28 cellular contexts compared by ENCODE assay signal in the genomic region with DNA sequence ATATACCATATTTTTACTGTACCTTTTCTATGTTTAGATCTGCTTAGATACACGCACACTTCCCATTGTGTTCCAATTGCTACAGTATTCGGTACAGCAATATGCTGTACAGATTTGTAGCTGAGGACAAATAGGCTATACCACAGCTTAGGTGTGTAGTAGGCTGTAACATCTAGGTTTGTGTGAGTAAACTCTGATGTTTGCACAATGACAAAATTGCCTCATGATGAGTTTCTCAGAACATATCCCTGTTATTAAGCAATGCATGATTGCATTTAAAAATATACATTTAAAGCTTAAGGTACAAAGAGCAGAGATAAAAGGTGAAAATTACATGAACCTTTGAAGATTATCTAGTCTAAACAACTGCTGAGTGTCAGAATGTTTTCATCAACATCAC.
"Had no signal": no experiment of that assay in that cellular context is flagged by ENCODE, and none has a peak within 500 bp of the region (broad histone marks: within the 10 kb centered on the region; RNA-seq: fewer than 3 reads in every experiment).

No MANE protein-coding gene starts in this region.

- ATAC-seq: activated CD4-positive, CD25-positive, alpha-beta regulatory T cell treated with anti-CD3 and anti-CD28 coated beads, Interleukin-2, amount 50 U/mL, for 24 hours; activated CD8-positive, alpha-beta T cell treated with anti-CD3 and anti-CD28 coated beads for 36 hours; activated T-cell treated with anti-CD3 and anti-CD28 coated beads, Interleukin-2, amount 50 U/mL, for 4 hours; activated T-helper 17 cell treated with anti-CD3 and anti-CD28 coated beads, Interleukin-2, amount 50 U/mL, for 72 hours; body of pancreas; foreskin keratinocyte; gastrocnemius medialis; heart left ventricle had no signal

- H3K4me3 ChIP-seq: body of pancreas, coronary artery, dorsolateral prefrontal cortex, esophagus muscularis mucosa, gastrocnemius medialis, heart left ventricle had no signal

- DNase-seq: activated B cell treated with CpG ODN at 0.5 μM for 24 hours; activated CD4-positive, alpha-beta T cell treated with anti-CD3 and anti-CD28 coated beads for 48 hours; activated CD4-positive, alpha-beta T cell treated with anti-CD3 and anti-CD28 coated beads, Interleukin-2, amount 50 U/mL, for 1 hour; activated CD4-positive, alpha-beta T cell treated with anti-CD3 and anti-CD28 coated beads, Interleukin-2, amount 50 U/mL, for 48 hours; activated CD8-positive, alpha-beta memory T cell treated with anti-CD3 and anti-CD28 coated beads for 24 hours; activated CD8-positive, alpha-beta T cell treated with anti-CD3 and anti-CD28 coated beads for 36 hours; activated effector memory CD4-positive, alpha-beta T cell treated with Interleukin-2 at 50 U/mL for 16 hours; activated gamma-delta T cell treated with Interleukin-2 at 50 U/mL for 16 hours; activated naive CD4-positive, alpha-beta T cell treated with anti-CD3 and anti-CD28 coated beads, Interleukin-2, amount 50 U/mL, for 16 hours; activated naive CD4-positive, alpha-beta T cell treated with Interleukin-2 at 50 U/mL for 16 hours; activated T-cell treated with anti-CD3 and anti-CD28 coated beads, Interleukin-2, amount 50 U/mL, for 4 hours; amygdala; aorta; body of pancreas; dorsolateral prefrontal cortex; effector memory CD4-positive, alpha-beta T cell; endodermal cell; erythroblast; gastrocnemius medialis; glutamatergic neuron; heart left ventricle; T1000; WERI-Rb-1 had no signal
